In genomic region chr3:115396801-115397200, GRCh38 we compare ENCODE assay signal across 2 cellular contexts.
TF ChIP-seq lines count a peak whose summit lies in the region.

No MANE protein-coding gene starts in this region.

TF ChIP-seq in SK-N-SH, 30 proteins besides CTCF, POLR2A, EP300 and RAD21 (continued from another document):
- no peak for TF ChIP-seq FOXM1 (IDR thresholded peaks at IDR 0.05; ENCODE audit: low read depth)
- TF ChIP-seq NRF1 (IDR thresholded peaks at IDR 0.05; ENCODE audit: low read depth, low read length), result no peak
- TF ChIP-seq USF2 (IDR thresholded peaks at IDR 0.05; ENCODE audit: borderline replicate concordance, low read depth, low read length), result no peak
- no peak for TF ChIP-seq CHD2 (IDR thresholded peaks at IDR 0.05; ENCODE audit: low read length, partially characterized antibody)
- TF ChIP-seq REST (IDR thresholded peaks at IDR 0.05; ENCODE audit: low read depth, low read length), result no peak
- TF ChIP-seq PBX3 (IDR thresholded peaks at IDR 0.05), result no peak
- TF ChIP-seq GATA2 (CRISPR knock-in tag; IDR thresholded peaks at IDR 0.05), result no peak; the same call in 1 of the 2 replicates
- TF ChIP-seq ELF1 (IDR thresholded peaks at IDR 0.05), result no peak
- no peak for TF ChIP-seq SIN3A (IDR thresholded peaks at IDR 0.05; ENCODE audit: borderline replicate concordance, low read depth, low read length)
- no peak for TF ChIP-seq TEAD4 (IDR thresholded peaks at IDR 0.05; ENCODE audit: borderline replicate concordance, insufficient read depth)
- TF ChIP-seq ZBTB33 (IDR thresholded peaks at IDR 0.05; ENCODE audit: borderline replicate concordance, low read depth), result no peak
- TF ChIP-seq JUND (IDR thresholded peaks at IDR 0.05), result no peak
- no peak for TF ChIP-seq FOSL2 (IDR thresholded peaks at IDR 0.05; ENCODE audit: borderline replicate concordance, low read depth)
- TF ChIP-seq FOXJ3 (CRISPR knock-in tag; IDR thresholded peaks at IDR 0.05), result no peak
- TF ChIP-seq YY1 (IDR thresholded peaks at IDR 0.05; ENCODE audit: low read depth), result no peak
- no peak for TF ChIP-seq MXI1 (IDR thresholded peaks at IDR 0.05; ENCODE audit: low read depth, low read length)

TF ChIP-seq in SK-N-SH treated with all-trans-retinoic acid at 6 μM for 48 hours, 23 proteins besides CTCF, POLR2A, EP300 and RAD21 (continued from another document):
- TF ChIP-seq PATZ1 (CRISPR knock-in tag; IDR thresholded peaks at IDR 0.05; ENCODE audit: borderline replicate concordance) (no peak), GLIS3 (CRISPR knock-in tag; IDR thresholded peaks at IDR 0.05) (no peak), ZFP3 (CRISPR knock-in tag; IDR thresholded peaks at IDR 0.05) (no peak), ZNF565 (CRISPR knock-in tag; conservative IDR thresholded peaks at IDR 0.05; ENCODE audit: low read depth) (no peak), ZNF8 (CRISPR knock-in tag; IDR thresholded peaks at IDR 0.05) (no peak), TSHZ2 (CRISPR knock-in tag; IDR thresholded peaks at IDR 0.05) (no peak), SNAI2 (CRISPR knock-in tag; IDR thresholded peaks at IDR 0.05) (no peak)
